ENCODE assay signal across 9 cellular contexts in genomic region chr20:45944965-45945677, GRCh38. TPM values are rescaled to one million over a fixed set of nuclear protein-coding genes. Genes with fewer than 3 reads are reported as not detected.
DNase-seq lines count a peak whose midpoint lies in the region; ATAC-seq and TF ChIP-seq lines count a peak whose summit lies in the region.
"Had no signal": no experiment of that assay in that cellular context is flagged by ENCODE, and none has a peak within 500 bp of the region (broad histone marks: within the 10 kb centered on the region; RNA-seq: fewer than 3 reads in every experiment).

No MANE protein-coding gene starts in this region.

- H2AFZ ChIP-seq in PC-3 (ENCODE audit: low read length) = no peak overlapping the region
- no peak overlapping the region for H2AFZ ChIP-seq in neural progenitor cell (replicated peaks)

- H3K4me1 ChIP-seq in PC-3 (ENCODE audit: insufficient read depth, low read length) (no peaks in the 10 kb centered on the region), body of pancreas (peaks cover 34% of the 10 kb centered on the region), ovary (ENCODE audit: insufficient read depth) (peaks cover 16% of the 10 kb centered on the region), neural progenitor cell (no peaks in the 10 kb centered on the region)

- H3F3A ChIP-seq in PC-3 (ENCODE audit: low read length, unreplicated experiment) = no peaks in the 10 kb centered on the region
- H3F3A ChIP-seq in neural progenitor cell (ENCODE audit: low read depth) = no peaks in the 10 kb centered on the region

- TF ChIP-seq EP300 in ovary (IDR thresholded peaks at IDR 0.05) = no peak

- H3K9me3 ChIP-seq in PC-3 (ENCODE audit: low read length) = no peaks in the 10 kb centered on the region
- no peaks in the 10 kb centered on the region for H3K9me3 ChIP-seq in body of pancreas
- no peaks in the 10 kb centered on the region for H3K9me3 ChIP-seq in ovary
- H3K9me3 ChIP-seq in neural progenitor cell (ENCODE audit: low read depth) = no peaks in the 10 kb centered on the region

- CTCF ChIA-PET in PC-3 (lab: Charles Lee) = interaction anchor here (1.5 kb wide), 1 partner anchor 12 kb away, joined by 3 read pairs; no protein-coding TSS in a partner anchor

- H3K27ac ChIP-seq in PC-3 (ENCODE audit: low read length) (no peak overlapping the region), body of pancreas (peak overlapping the region; percentile 71 to 84 (median 80)), ovary (peak overlapping the region; percentile 85 to 88), neural progenitor cell (no peak overlapping the region)

- DNase-seq in PC-3 (no peak), body of pancreas (peak; percentile 53 to 81 (median 68)), ovary (no peak), neural progenitor cell (ENCODE audit: low spot score) (no peak)
- DNase-seq: activated CD4-positive, alpha-beta T cell treated with anti-CD3 and anti-CD28 coated beads, Interleukin-2, amount 50 U/mL, for 4 hours; DMS153; T-helper 2 cell had no signal

- TF ChIP-seq POLR2A in body of pancreas (IDR thresholded peaks at IDR 0.05) (no peak), ovary (IDR thresholded peaks at IDR 0.05) (no peak)

- H3K4me1 Mint-ChIP-seq in neural progenitor cell = no peaks in the 10 kb centered on the region

- 47% methylated on average over 17 to 19 of the region's 19 CpGs for WGBS in body of pancreas, 2 donors
- 73 to 85% (median 73%) methylated on average over 19 of the region's 19 CpGs for WGBS in ovary, 3 donors

- intact Hi-C loops in PC-3 (cut with micrococcal nuclease) (no loop called here), body of pancreas (cut with DNase I) (no loop called here), ovary (cut with DNase I) (loop anchor here in 3 of 4 donors (5.0 to 10.0 kb wide), 3 partner anchors 48 to 60 kb away; partner anchors contain the start of genes CTSA (in 1 of the 3), NEURL2 (in 1 of the 3), SPATA25 (in 1 of the 3) and ZSWIM1 (in 1 of the 3))

- H3K4me3 ChIP-seq in PC-3 (ENCODE audit: low read length) = no peak overlapping the region
- no peak overlapping the region for H3K4me3 ChIP-seq in body of pancreas
- no peak overlapping the region for H3K4me3 ChIP-seq in ovary
- H3K4me3 ChIP-seq in neural progenitor cell = no peak overlapping the region

- H3K9ac ChIP-seq in PC-3 (ENCODE audit: low read length) = no peak overlapping the region
- H3K9ac ChIP-seq in neural progenitor cell = no peak overlapping the region

- no peaks in the 10 kb centered on the region for H3K27me3 ChIP-seq in PC-3 (ENCODE audit: low read length)
- H3K27me3 ChIP-seq in body of pancreas = no peaks in the 10 kb centered on the region
- H3K27me3 ChIP-seq in ovary = no peaks in the 10 kb centered on the region
- H3K27me3 ChIP-seq in neural progenitor cell = no peaks in the 10 kb centered on the region

- H4K20me1 ChIP-seq in PC-3 (ENCODE audit: low read length) (no peaks in the 10 kb centered on the region), neural progenitor cell (ENCODE audit: low read depth) (no peaks in the 10 kb centered on the region)

- POLR2A ChIA-PET in PC-3 (lab: Charles Lee; ENCODE audit: unreplicated experiment) = interaction anchor here (0.6 kb wide), 2 partner anchors 12 to 111 kb away, joined by 3 read pairs; partner anchors contain the start of gene SNX21

- H3K36me3 ChIP-seq in PC-3 (ENCODE audit: low read depth, low read length) = peaks cover 54% of the 10 kb centered on the region
- H3K36me3 ChIP-seq in body of pancreas (replicated peaks in 1 of 2; ENCODE audit: insufficient read depth in 1 of 2, low read depth in 2 of 2) = peaks cover 5 to 29% of the 10 kb centered on the region in 2 donors
- H3K36me3 ChIP-seq in ovary = no peaks in the 10 kb centered on the region
- H3K36me3 ChIP-seq in neural progenitor cell = no peaks in the 10 kb centered on the region

- no peak overlapping the region for H3K27ac Mint-ChIP-seq in neural progenitor cell

- ATAC-seq in PC-3 (no peak), body of pancreas (peak; percentile 41), HG03095 (IDR thresholded peaks at IDR 0.05; ENCODE audit: unreplicated experiment) (no peak), HG03571 (IDR thresholded peaks at IDR 0.05; ENCODE audit: unreplicated experiment) (no peak)

- TF ChIP-seq CTCF in PC-3 (conservative IDR thresholded peaks at IDR 0.05; ENCODE audit: low read depth, low read length) (peak; percentile 28; the same call in 1 of the 2 replicates), body of pancreas (IDR thresholded peaks at IDR 0.05) (peak in 5 of 7 experiments; percentile 8 to 57 (median 45)), ovary (IDR thresholded peaks at IDR 0.05) (no peak), neural progenitor cell (IDR thresholded peaks at IDR 0.05) (no peak)

- no peaks in the 10 kb centered on the region for H3K9me2 ChIP-seq in PC-3 (replicated peaks; ENCODE audit: low read length)

- no peaks in the 10 kb centered on the region for H3K9me3 Mint-ChIP-seq in neural progenitor cell

- no peaks in the 10 kb centered on the region for H3K27me3 Mint-ChIP-seq in neural progenitor cell (ENCODE audit: insufficient read depth, low read depth)

- H3K36me3 Mint-ChIP-seq in neural progenitor cell = peaks cover 19% of the 10 kb centered on the region

- H3K4me2 ChIP-seq in PC-3 (ENCODE audit: low read length) (no peak overlapping the region), neural progenitor cell (no peak overlapping the region)

- H3K4me3 Mint-ChIP-seq in neural progenitor cell = no peak overlapping the region

- H3K79me2 ChIP-seq in PC-3 (ENCODE audit: low read length) (no peaks in the 10 kb centered on the region), neural progenitor cell (ENCODE audit: low read depth) (no peaks in the 10 kb centered on the region)

- BruUV-seq in PC-3 (replicated peaks; lab: Mats Ljungman, UMichigan) = no TSS peak

RNA-seq across cellular contexts. Expression of gene PCIF1, which starts 10.6 kb away (rescaled TPM):
- total RNA-seq in PC-3 (2014; rRNA removed) (18.4 and 20.2 TPM in 2 replicates), body of pancreas (10 to 100 TPM; 20.2 to 28.7 TPM), ovary (10 to 100 TPM; 34.5 to 73.7 (median 59.8) TPM), neural progenitor cell (ENCODE audit: low replicate concordance) (9.5 and 24.5 TPM in 2 replicates)
- 10 to 100 TPM; 14.6 to 48.2 TPM for polyA plus RNA-seq in ovary

RNA-seq across cellular contexts. Expression of gene ZNF335, which starts 26.9 kb away (rescaled TPM):
- total RNA-seq in PC-3 (2014; rRNA removed) = 32.2 and 36.9 TPM in 2 replicates
- total RNA-seq in body of pancreas = 10 to 100 TPM; 21.8 to 41.9 TPM
- total RNA-seq in ovary = 10 to 100 TPM; 14.2 to 25.7 (median 20.0) TPM
- 10 to 100 TPM in 1 of 2 donors, 1 to 10 TPM in 1; 3.5 to 15.7 TPM for polyA plus RNA-seq in ovary
- total RNA-seq in neural progenitor cell (ENCODE audit: low replicate concordance) = 7.2 and 17.4 TPM in 2 replicates

RNA-seq across cellular contexts. Expression of gene PLTP, which starts 33.2 kb away (rescaled TPM):
- total RNA-seq in PC-3 (2014; rRNA removed) (56.6 and 61.5 TPM in 2 replicates), body of pancreas (100 to 1,000 TPM; 109 to 198 TPM), ovary (100 to 1,000 TPM in 4 of 7 donors, 10 to 100 TPM in 3; 83.5 to 266 (median 138) TPM), neural progenitor cell (ENCODE audit: low replicate concordance) (22.3 and 54.4 TPM in 2 replicates)
- polyA plus RNA-seq in ovary = 100 to 1,000 TPM in 1 of 2 donors, 10 to 100 TPM in 1; 85.7 to 188 TPM

RNA-seq across cellular contexts. Expression of gene CTSA, which starts 54.0 kb away (rescaled TPM):
- total RNA-seq in PC-3 (2014; rRNA removed) (98.0 and 129 TPM in 2 replicates), body of pancreas (10 to 100 TPM; 41.0 to 43.8 TPM), ovary (100 to 1,000 TPM in 4 of 7 donors, 10 to 100 TPM in 3; 45.0 to 156 (median 110) TPM), neural progenitor cell (ENCODE audit: low replicate concordance) (15.1 and 30.9 TPM in 2 replicates)
- polyA plus RNA-seq in ovary = 100 to 1,000 TPM in 1 of 2 donors, 10 to 100 TPM in 1; 81.6 to 210 TPM

RNA-seq across cellular contexts. Expression of gene NEURL2, which starts 54.1 kb away (rescaled TPM):
- total RNA-seq in PC-3 (2014; rRNA removed) (2.3 and 3.7 TPM in 2 replicates), body of pancreas (1 to 10 TPM; 3.3 to 5.2 TPM), ovary (10 to 100 TPM; 10.1 to 28.7 (median 12.5) TPM), neural progenitor cell (ENCODE audit: low replicate concordance) (0.24 and 1.2 TPM in 2 replicates)
- 10 to 100 TPM in 1 of 2 donors, 1 to 10 TPM in 1; 1.5 to 11.8 TPM for polyA plus RNA-seq in ovary

Comparison
In these comparisons a context has a peak if more than half of its experiments do, and no peak if none do; other contexts are left out.
1. DNase-seq: peak in body of pancreas (4 of 4); none in PC-3 (single experiment), ovary (0 of 5) and neural progenitor cell (single experiment).
2. H3K27ac ChIP-seq: peak in body of pancreas (4 of 4) and ovary (2 of 2); none in PC-3 (single experiment) and neural progenitor cell (single experiment).
3. CTCF ChIP-seq: peak in PC-3 (single experiment) and body of pancreas (5 of 7); none in ovary (0 of 3) and neural progenitor cell (single experiment).
4. intact Hi-C loops: an anchor here in ovary (5.0 to 10.0 kb wide); none called in PC-3 and body of pancreas.